In the genomic region with DNA sequence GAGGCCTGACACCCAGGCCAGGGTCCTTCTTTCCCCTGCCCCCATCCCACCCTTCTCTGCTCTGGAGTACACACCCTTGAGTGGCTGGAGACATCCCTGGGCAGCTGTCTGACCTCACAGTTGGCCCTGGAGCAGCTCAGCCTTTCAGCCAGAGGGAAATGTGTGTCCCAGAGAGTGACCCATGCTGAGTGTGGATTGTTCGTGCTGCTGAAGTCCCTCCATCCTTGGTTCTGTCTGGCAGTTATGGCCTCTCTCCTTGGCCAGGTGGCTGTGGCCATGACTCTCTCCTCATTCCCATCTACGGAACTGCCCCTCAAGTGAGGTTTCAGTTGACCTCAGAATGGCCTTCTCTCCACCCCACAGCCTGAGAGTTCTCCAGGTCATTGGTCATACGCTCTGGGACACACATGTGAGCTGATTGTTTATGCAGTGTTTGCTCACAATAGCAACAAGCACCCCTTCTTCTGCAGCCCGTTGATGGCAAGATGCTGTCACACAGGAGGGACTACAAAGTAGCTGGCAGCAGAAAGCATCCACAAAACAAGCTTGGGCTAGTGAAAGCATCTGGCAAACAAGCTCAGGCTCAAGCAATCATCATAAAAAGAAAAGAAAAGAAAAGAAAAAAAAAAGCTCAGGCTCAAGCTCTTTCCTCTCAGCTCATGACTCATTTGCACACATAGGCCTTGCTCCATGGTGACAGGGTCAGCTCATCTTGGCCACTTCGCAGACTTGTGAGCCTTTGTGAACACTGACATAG, we compare ENCODE assay signal across 14 cellular contexts. TPM values are rescaled to one million over a fixed set of nuclear protein-coding genes. Genes with fewer than 3 reads are reported as not detected.
DNase-seq lines count a peak whose midpoint lies in the region; ATAC-seq, FAIRE-seq and TF ChIP-seq lines count a peak whose summit lies in the region.
"Had no signal": no experiment of that assay in that cellular context is flagged by ENCODE, and none has a peak within 500 bp of the region (broad histone marks: within the 10 kb centered on the region; RNA-seq: fewer than 3 reads in every experiment).

No MANE protein-coding gene starts in this region.

- no peaks in the 10 kb centered on the region for H3K36me3 ChIP-seq in prostate gland
- H3K36me3 ChIP-seq: upper lobe of right lung had no signal

- no peak for TF ChIP-seq CTCF in AG10803 (conservative IDR thresholded peaks at IDR 0.05; ENCODE audit: low read length)
- TF ChIP-seq CTCF in foreskin keratinocyte (conservative IDR thresholded peaks at IDR 0.05) = no peak
- TF ChIP-seq CTCF in prostate gland (IDR thresholded peaks at IDR 0.05) = no peak

- DNase-seq in AG10803 (ENCODE audit: low read depth) (peak; percentile 91), RPMI7951 (ENCODE audit: low read depth) (peak; percentile 89), foreskin keratinocyte (peak; percentile 50 to 68), prostate gland (ENCODE audit: low spot score) (peak; percentile 44), GM12891 (ENCODE audit: insufficient read length, low spot score) (no peak), SK-N-DZ (ENCODE audit: low spot score) (no peak)
- DNase-seq: activated T-cell treated with anti-CD3 and anti-CD28 coated beads, Interleukin-2, amount 50 U/mL, for 72 hours; erythroblast; immature natural killer cell; naive B cell; upper lobe of right lung had no signal

- H3K27ac ChIP-seq in foreskin keratinocyte (no peak overlapping the region), prostate gland (peak overlapping the region; percentile 37 to 67)
- H3K27ac ChIP-seq: upper lobe of right lung had no signal

- FAIRE-seq in GM12891 (lab: Jason Lieb, UNC) = no peak

- H3K4me3 ChIP-seq in AG10803 (ENCODE audit: low read length) (no peak overlapping the region), prostate gland (no peak overlapping the region)
- H3K4me3 ChIP-seq: upper lobe of right lung had no signal

- no peaks in the 10 kb centered on the region for H3K4me1 ChIP-seq in foreskin keratinocyte
- H3K4me1 ChIP-seq in prostate gland (replicated peaks) = no peaks in the 10 kb centered on the region
- H3K4me1 ChIP-seq: upper lobe of right lung had no signal

- no peaks in the 10 kb centered on the region for H3K9me3 ChIP-seq in prostate gland
- H3K9me3 ChIP-seq: upper lobe of right lung had no signal

- WGBS in prostate gland = 21% methylated on average over 5 of the region's 5 CpGs

- intact Hi-C loops in prostate gland (cut with DNase I) = no loop called here

- H3K27me3 ChIP-seq in foreskin keratinocyte = peaks cover 43% of the 10 kb centered on the region
- no peaks in the 10 kb centered on the region for H3K27me3 ChIP-seq in prostate gland (replicated peaks; ENCODE audit: insufficient read depth)
- H3K27me3 ChIP-seq: upper lobe of right lung had no signal

- TF ChIP-seq POLR2A in prostate gland (IDR thresholded peaks at IDR 0.05) (no peak), GM12891 (IDR thresholded peaks at IDR 0.05; ENCODE audit: low read depth, low read length) (no peak)

- ATAC-seq in foreskin keratinocyte (no peak), HG02970 (IDR thresholded peaks at IDR 0.05; ENCODE audit: low FRiP score, unreplicated experiment) (no peak), GM21717 (IDR thresholded peaks at IDR 0.05; ENCODE audit: unreplicated experiment) (no peak)
- ATAC-seq: activated T-cell treated with anti-CD3 and anti-CD28 coated beads, Interleukin-2, amount 50 U/mL, for 72 hours; upper lobe of right lung had no signal

TF ChIP-seq in GM12891, 5 proteins besides CTCF, POLR2A, EP300 and RAD21:
- TF ChIP-seq SPI1 (IDR thresholded peaks at IDR 0.05; ENCODE audit: low read depth, low read length) = no peak
- no peak for TF ChIP-seq TAF1 (IDR thresholded peaks at IDR 0.05; ENCODE audit: low read depth, low read length)
- no peak for TF ChIP-seq PAX5 (IDR thresholded peaks at IDR 0.05; ENCODE audit: insufficient read depth, low read length, severe bottlenecking)

RNA-seq across cellular contexts. Expression of a gene that starts 55.3 kb away (rescaled TPM):
- 90.7 and 102 TPM in 2 replicates for total RNA-seq in RPMI7951 (2014; rRNA removed; shearing (Covaris generic))
- not detected in 2 replicates for total RNA-seq in foreskin keratinocyte
- not detected in 2 replicates for polyA plus RNA-seq in foreskin keratinocyte
- total RNA-seq in prostate gland = 10 to 100 TPM in 1 of 2 donors, 1 to 10 TPM in 1; 2.0 to 11.0 TPM
- 0.01 TPM for polyA plus RNA-seq in GM12891 (2012; ENCODE audit: low read depth, missing spikeins)
- polyA plus RNA-seq in SK-N-DZ (2014; cell fraction: cytosol; rRNA removed) = 0.48 and 0.77 TPM in 2 replicates
- 0.21 and 0.76 TPM in 2 replicates for polyA plus RNA-seq in SK-N-DZ (2014; cell fraction: nucleus; rRNA removed)
- total RNA-seq: SK-MEL-5 had no signal
- polyA plus RNA-seq: immature natural killer cell had no signal

Comparison
In these comparisons a context has a peak if more than half of its experiments do, and no peak if none do; other contexts are left out.
1. DNase-seq: peak in AG10803 (single experiment), RPMI7951 (single experiment), foreskin keratinocyte (2 of 2) and prostate gland (single experiment); none in GM12891 (single experiment) and SK-N-DZ (single experiment).